Comparison of ENCODE assay signal across 27 cellular contexts in genomic region chr21:28827422-28827821, GRCh38.
A peak's percentile ranks its signal among the peaks of the same experiment; 100 is the strongest.
DNase-seq lines count a peak whose midpoint lies in the region; ATAC-seq, FAIRE-seq and TF ChIP-seq lines count a peak whose summit lies in the region.
"Had no signal": no experiment of that assay in that cellular context is flagged by ENCODE, and none has a peak within 500 bp of the region (broad histone marks: within the 10 kb centered on the region; RNA-seq: fewer than 3 reads in every experiment).

No MANE protein-coding gene starts in this region.

- H3K9me3 ChIP-seq in right lobe of liver = no peaks in the 10 kb centered on the region
- H3K9me3 ChIP-seq in spleen = no peaks in the 10 kb centered on the region
- no peaks in the 10 kb centered on the region for H3K9me3 ChIP-seq in Caco-2
- H3K9me3 ChIP-seq in BE2C = no peaks in the 10 kb centered on the region
- H3K9me3 ChIP-seq: body of pancreas, SJSA1, upper lobe of right lung had no signal

- no peaks in the 10 kb centered on the region for H3K27me3 ChIP-seq in right lobe of liver
- H3K27me3 ChIP-seq in spleen (replicated peaks in 1 of 7) = no peaks in the 10 kb centered on the region
- peaks cover 1% of the 10 kb centered on the region; the same call in 1 of the 2 replicates for H3K27me3 ChIP-seq in Caco-2 (replicated peaks; ENCODE audit: control insufficient read depth, insufficient read depth, low read length)
- H3K27me3 ChIP-seq in BE2C = no peaks in the 10 kb centered on the region
- H3K27me3 ChIP-seq: body of pancreas, SJSA1, upper lobe of right lung had no signal

- intact Hi-C loops in natural killer cell (cut with micrococcal nuclease) = no loop called here
- intact Hi-C loops in right lobe of liver (cut with DNase I) = no loop called here
- intact Hi-C loops in spleen (cut with DNase I; ENCODE audit: low total_unique reads) = no loop called here
- intact Hi-C loops in Caco-2 (cut with micrococcal nuclease; ENCODE audit: unreplicated experiment) = loop anchor here (5.0 kb wide), 1 partner anchor 35 kb away; no protein-coding TSS in a partner anchor

- H3K4me3 ChIP-seq in AG09309 (ENCODE audit: control insufficient read depth, low read depth, low read length) = no peak overlapping the region
- no peak overlapping the region for H3K4me3 ChIP-seq in right lobe of liver
- H3K4me3 ChIP-seq in spleen = no peak overlapping the region
- H3K4me3 ChIP-seq in Caco-2 (ENCODE audit: low read depth, low read length) = no peak overlapping the region
- H3K4me3 ChIP-seq in BE2C (ENCODE audit: low read depth, low read length) = no peak overlapping the region
- H3K4me3 ChIP-seq: body of pancreas, GM12878, lung, SJSA1, upper lobe of right lung had no signal

- DNase-seq in AG09309 (ENCODE audit: low read depth) (peak; percentile 43), LHCN-M2 (ENCODE audit: low read depth) (peak; percentile 70), natural killer cell (no peak), right lobe of liver (no peak), spleen (no peak), Caco-2 (no peak), BE2C (no peak)
- DNase-seq: activated gamma-delta T cell treated with Interleukin-2 at 50 U/mL for 16 hours; activated naive CD8-positive, alpha-beta T cell treated with anti-CD3 and anti-CD28 coated beads, Interleukin-2, amount 50 U/mL, for 24 hours; activated T-cell treated with anti-CD3 and anti-CD28 coated beads, Interleukin-2, amount 50 U/mL, for 24 hours; body of pancreas; C1 segment of cervical spinal cord; Calu3; DND-41; effector CD4-positive, alpha-beta T cell; glutamatergic neuron; NCI-H1417 treated with DMSO at 0.1 percent for 48 hours; NCI-H2107; substantia nigra; T-cell; upper lobe of right lung had no signal

- WGBS in right lobe of liver (ENCODE audit: insufficient coverage, low coverage, low lambda C conversion rate, missing lambda C conversion rate) = 17% methylated on average over 1 of the region's 1 CpG
- WGBS in spleen, 5 donors = 73 to 84% (median 78%) methylated on average over 1 of the region's 1 CpG

- H3K9me3 Mint-ChIP-seq in natural killer cell = no peaks in the 10 kb centered on the region
- H3K9me3 Mint-ChIP-seq in Caco-2 (ENCODE audit: unreplicated experiment) = no peaks in the 10 kb centered on the region
- H3K9me3 Mint-ChIP-seq: activated naive CD8-positive, alpha-beta T cell treated with anti-CD3 and anti-CD28 coated beads, Interleukin-2, amount 50 U/mL, for 24 hours; activated T-cell treated with anti-CD3 and anti-CD28 coated beads, Interleukin-2, amount 50 U/mL, for 24 hours had no signal

- TF ChIP-seq CTCF in AG09309 (IDR thresholded peaks at IDR 0.05; ENCODE audit: control insufficient read depth, insufficient read depth, low read depth, low read length, missing control alignments) = no peak
- TF ChIP-seq CTCF in natural killer cell (IDR thresholded peaks at IDR 0.05) = no peak
- no peak for TF ChIP-seq CTCF in right lobe of liver (IDR thresholded peaks at IDR 0.05)
- TF ChIP-seq CTCF in spleen (IDR thresholded peaks at IDR 0.05 in 8 of 11, conservative IDR thresholded peaks at IDR 0.05 in 3 of 11) = no peak
- TF ChIP-seq CTCF in Caco-2 (IDR thresholded peaks at IDR 0.05; ENCODE audit: insufficient read depth in 1 of 2, low read depth in 1 of 2, low read length in 1 of 2, severe bottlenecking in 1 of 2, unreplicated experiment in 1 of 2) = no peak
- no peak for TF ChIP-seq CTCF in BE2C (IDR thresholded peaks at IDR 0.05; ENCODE audit: low read depth, low read length)

- TF ChIP-seq POLR2A in right lobe of liver (IDR thresholded peaks at IDR 0.05) (no peak), spleen (IDR thresholded peaks at IDR 0.05) (no peak)

- ATAC-seq in natural killer cell (peak in 1 of 3 donors; percentile 22), right lobe of liver (no peak)
- ATAC-seq: activated naive CD8-positive, alpha-beta T cell treated with anti-CD3 and anti-CD28 coated beads, Interleukin-2, amount 50 U/mL, for 24 hours; body of pancreas; GM12878; Panc1; T-cell; upper lobe of right lung had no signal

- H3K27ac ChIP-seq in right lobe of liver (no peak overlapping the region), spleen (no peak overlapping the region)
- H3K27ac ChIP-seq: body of pancreas, SJSA1, upper lobe of right lung had no signal

- H3K4me3 Mint-ChIP-seq in natural killer cell (no peak overlapping the region), Caco-2 (ENCODE audit: unreplicated experiment) (no peak overlapping the region)
- H3K4me3 Mint-ChIP-seq: activated naive CD8-positive, alpha-beta T cell treated with anti-CD3 and anti-CD28 coated beads, Interleukin-2, amount 50 U/mL, for 24 hours; activated T-cell treated with anti-CD3 and anti-CD28 coated beads, Interleukin-2, amount 50 U/mL, for 24 hours; T-cell had no signal

- POLR2A ChIA-PET in Caco-2 (lab: Charles Lee) = no interaction called here

- peak; percentile 37 for FAIRE-seq in endometrium (lab: Jason Lieb, UNC)
- FAIRE-seq: GM12878, H54 had no signal

- H3K27me3 Mint-ChIP-seq in natural killer cell (ENCODE audit: low read depth in 2 of 2) = no peaks in the 10 kb centered on the region
- no peaks in the 10 kb centered on the region for H3K27me3 Mint-ChIP-seq in Caco-2 (ENCODE audit: insufficient read depth, unreplicated experiment)
- H3K27me3 Mint-ChIP-seq: activated naive CD8-positive, alpha-beta T cell treated with anti-CD3 and anti-CD28 coated beads, Interleukin-2, amount 50 U/mL, for 24 hours; activated T-cell treated with anti-CD3 and anti-CD28 coated beads, Interleukin-2, amount 50 U/mL, for 24 hours; T-cell had no signal

- H3K4me1 ChIP-seq in right lobe of liver (peaks cover 0 to 8% (median 0%) of the 10 kb centered on the region in 4 donors), spleen (peaks cover 0 to 28% (median 14%) of the 10 kb centered on the region in 6 donors), Caco-2 (no peaks in the 10 kb centered on the region), BE2C (peaks cover 10% of the 10 kb centered on the region)

- H3K4me1 Mint-ChIP-seq in natural killer cell (peaks cover 78 to 84% of the 10 kb centered on the region in 2 donors), Caco-2 (ENCODE audit: low read depth, unreplicated experiment) (peaks cover 13% of the 10 kb centered on the region)

- H3K36me3 Mint-ChIP-seq in natural killer cell (no peaks in the 10 kb centered on the region), Caco-2 (ENCODE audit: insufficient read depth, unreplicated experiment) (no peaks in the 10 kb centered on the region)

- CTCF ChIA-PET in Caco-2 (lab: Charles Lee) = no interaction called here

- H3K27ac Mint-ChIP-seq in natural killer cell = peak overlapping the region; percentile 42 to 63
- no peak overlapping the region for H3K27ac Mint-ChIP-seq in Caco-2 (ENCODE audit: unreplicated experiment)
- H3K27ac Mint-ChIP-seq: activated naive CD8-positive, alpha-beta T cell treated with anti-CD3 and anti-CD28 coated beads, Interleukin-2, amount 50 U/mL, for 24 hours; activated T-cell treated with anti-CD3 and anti-CD28 coated beads, Interleukin-2, amount 50 U/mL, for 24 hours; T-cell had no signal

- no TSS peak for BruUV-seq in Caco-2 (replicated peaks; lab: Mats Ljungman, UMichigan)

- no peaks in the 10 kb centered on the region for H3K36me3 ChIP-seq in right lobe of liver
- H3K36me3 ChIP-seq in spleen = no peaks in the 10 kb centered on the region
- no peaks in the 10 kb centered on the region for H3K36me3 ChIP-seq in Caco-2 (ENCODE audit: control insufficient read depth, insufficient read depth, low read length)
- no peaks in the 10 kb centered on the region for H3K36me3 ChIP-seq in BE2C
- H3K36me3 ChIP-seq: SJSA1, upper lobe of right lung had no signal

Comparison
In these comparisons a context has a peak if more than half of its experiments do, and no peak if none do; other contexts are left out.
1. DNase-seq: peak in AG09309 (single experiment) and LHCN-M2 (single experiment); none in natural killer cell (single experiment), right lobe of liver (0 of 3), spleen (single experiment), Caco-2 (0 of 2) and BE2C (single experiment).